In genomic region chr4:78707793-78708192, GRCh38 we compare ENCODE assay signal across 11 cellular contexts.
DNase-seq lines count a peak whose midpoint lies in the region; ATAC-seq, FAIRE-seq and TF ChIP-seq lines count a peak whose summit lies in the region.
"Had no signal": no experiment of that assay in that cellular context is flagged by ENCODE, and none has a peak within 500 bp of the region (broad histone marks: within the 10 kb centered on the region; RNA-seq: fewer than 3 reads in every experiment).

No MANE protein-coding gene starts in this region.

- no peak for TF ChIP-seq CTCF in dorsolateral prefrontal cortex (IDR thresholded peaks at IDR 0.05 in 54 of 56, conservative IDR thresholded peaks at IDR 0.05 in 2 of 56; ENCODE audit: low read depth in 1 of 56, partially characterized antibody in 56 of 56)

- H3K4me1 ChIP-seq in small intestine (ENCODE audit: control insufficient read depth in 2 of 2, insufficient read depth in 1 of 2, low read depth in 1 of 2, low read length in 1 of 2) = peaks cover 4 to 5% of the 10 kb centered on the region in 2 donors

- H3K27me3 ChIP-seq in dorsolateral prefrontal cortex (no peaks in the 10 kb centered on the region), small intestine (ENCODE audit: control insufficient read depth in 2 of 2, insufficient read depth in 2 of 2, low read length in 2 of 2) (no peaks in the 10 kb centered on the region)

- peak overlapping the region in 7 of 59 donors; percentile 0 to 42 (median 13) for H3K4me3 ChIP-seq in dorsolateral prefrontal cortex
- H3K4me3 ChIP-seq in small intestine (ENCODE audit: low read depth in 1 of 2, low read length in 2 of 2) = no peak overlapping the region

- WGBS in small intestine, 3 donors = 83 to 92% (median 86%) methylated on average over 5 of the region's 5 CpGs

- H3K27ac ChIP-seq in dorsolateral prefrontal cortex (peak overlapping the region in 54 of 59 donors; percentile 6 to 90 (median 74)), small intestine (ENCODE audit: low read depth in 1 of 2, low read length in 1 of 2) (no peak overlapping the region)

- no peaks in the 10 kb centered on the region for H3K36me3 ChIP-seq in small intestine (ENCODE audit: control insufficient read depth in 2 of 2, insufficient read depth in 2 of 2, low read length in 2 of 2)

- intact Hi-C loops in dorsolateral prefrontal cortex (cut with DNase I) = loop anchor here in 1 of 2 donors (10.0 kb wide), 1 partner anchor 67 kb away; the partner anchor contains the start of gene BMP2K

- no peaks in the 10 kb centered on the region for H3K9me3 ChIP-seq in small intestine (ENCODE audit: control insufficient read depth, low read depth)

- no peak for FAIRE-seq in small intestine (lab: Jason Lieb, UNC)

- DNase-seq in dorsolateral prefrontal cortex (no peak), GOT3 (lab: John Stamatoyannopoulos, UW) (no peak), small intestine (no peak), dermis blood vessel endothelial cell (no peak)
- no peak for DNase-seq in effector CD4-positive, alpha-beta T cell
- DNase-seq: islet precursor cell; stimulated activated naive CD4-positive, alpha-beta T cell treated with Interleukin-2 at 50 U/mL for 16 hours had no signal

- ATAC-seq in GM18498 (IDR thresholded peaks at IDR 0.05; ENCODE audit: unreplicated experiment) (peak; percentile 65), GM21390 (IDR thresholded peaks at IDR 0.05; ENCODE audit: unreplicated experiment) (peak; percentile 55), HG03354 (IDR thresholded peaks at IDR 0.05; ENCODE audit: poor library complexity, severe bottlenecking, unreplicated experiment) (peak; percentile 53)
- ATAC-seq: Right ventricle myocardium inferior had no signal

Comparison
In these comparisons a context has a peak if more than half of its experiments do, and no peak if none do; other contexts are left out.
1. H3K27ac ChIP-seq: peak in dorsolateral prefrontal cortex (54 of 59); none in small intestine (0 of 2).
2. Peak in every context shown above with its lines, with median percentiles within 50 percentile points of each other: ATAC-seq.